32 cellular contexts compared by ENCODE assay signal in the genomic region with DNA sequence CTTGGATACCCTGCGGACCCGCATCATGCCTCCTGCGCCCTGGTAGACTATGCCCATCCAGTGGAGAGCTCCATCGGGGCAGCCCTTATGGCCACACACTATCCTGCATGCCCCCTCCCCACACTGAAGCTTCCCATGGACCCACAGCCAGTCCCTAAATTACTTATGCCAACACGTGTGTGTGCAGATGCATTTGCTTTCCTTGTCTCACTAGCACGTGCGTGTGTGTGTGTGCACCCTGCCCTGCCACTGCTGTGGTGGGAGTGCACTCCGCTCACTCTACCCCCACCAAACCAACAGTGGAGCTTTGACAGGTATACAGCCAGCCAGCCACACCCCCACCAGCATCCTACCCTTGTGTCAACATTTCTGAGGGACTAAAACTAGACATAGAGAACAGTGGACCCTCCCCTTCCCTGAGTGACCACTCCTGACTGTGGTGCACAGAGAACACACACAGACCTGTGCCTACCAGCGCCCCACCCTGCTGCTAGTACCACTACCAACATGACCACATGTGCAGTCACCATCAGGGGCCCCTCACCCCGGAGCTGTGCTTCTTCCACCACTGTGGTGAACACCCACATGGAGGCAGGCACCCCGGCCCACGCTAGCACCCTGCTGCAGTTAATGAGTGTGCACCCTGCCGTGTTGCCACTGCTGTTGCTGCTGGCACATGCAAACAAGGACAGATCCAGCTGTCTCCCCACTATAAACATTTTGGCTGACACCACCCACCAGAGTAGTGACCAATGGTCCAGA.
"Had no signal": no experiment of that assay in that cellular context is flagged by ENCODE, and none has a peak within 500 bp of the region (broad histone marks: within the 10 kb centered on the region; RNA-seq: fewer than 3 reads in every experiment).

No MANE protein-coding gene starts in this region.

- DNase-seq: activated CD4-positive, alpha-beta memory T cell treated with anti-CD3 and anti-CD28 coated beads for 36 hours; activated CD4-positive, alpha-beta T cell treated with anti-CD3 and anti-CD28 coated beads for 36 hours; activated CD4-positive, alpha-beta T cell treated with anti-CD3 and anti-CD28 coated beads, Interleukin-2, amount 10 ng/mL, durations not matched to agents 24 days and 14 days; activated CD4-positive, CD25-positive, alpha-beta regulatory T cell; activated CD4-positive, CD25-positive, alpha-beta regulatory T cell treated with anti-CD3 and anti-CD28 coated beads, Interleukin-2, amount 50 U/mL, for 72 hours; activated CD8-positive, alpha-beta memory T cell treated with anti-CD3 and anti-CD28 coated beads, Interleukin-2, amount 10 ng/mL, durations not matched to agents 7 days and 5 days; activated CD8-positive, alpha-beta memory T cell treated with anti-CD3 and anti-CD28 coated beads, Interleukin-2, amount 50 U/mL, for 4 hours; activated CD8-positive, alpha-beta T cell treated with anti-CD3 and anti-CD28 coated beads, Interleukin-2, amount 10 ng/mL, durations not matched to agents 7 days and 5 days; activated gamma-delta T cell; activated naive CD4-positive, alpha-beta T cell; activated naive CD4-positive, alpha-beta T cell treated with anti-CD3 and anti-CD28 coated beads, Interleukin-2, amount 10 ng/mL, durations not matched to agents 7 days and 5 days; activated naive CD8-positive, alpha-beta T cell treated with anti-CD3 and anti-CD28 coated beads, Interleukin-2, amount 10 ng/mL, durations not matched to agents 7 days and 5 days; activated T-cell treated with anti-CD3 and anti-CD28 coated beads, Interleukin-2, amount 50 U/mL, for 1 hour; activated T-cell treated with anti-CD3 and anti-CD28 coated beads, Interleukin-2, amount 50 U/mL, for 48 hours; amniotic stem cell; anterior cingulate cortex; brain microvascular endothelial cell; cortex of kidney; dermis blood vessel endothelial cell; effector CD4-positive, alpha-beta T cell; effector memory CD8-positive, alpha-beta T cell; erythroblast; foreskin keratinocyte; gastrocnemius medialis; glutamatergic neuron; T-helper 2 cell had no signal

- H3K9me3 ChIP-seq: gastrocnemius medialis had no signal

- FAIRE-seq: astrocyte, colon had no signal

- H3K27me3 Mint-ChIP-seq: activated CD4-positive, alpha-beta memory T cell treated with anti-CD3 and anti-CD28 coated beads for 36 hours; activated CD4-positive, alpha-beta T cell treated with anti-CD3 and anti-CD28 coated beads for 36 hours; activated CD4-positive, alpha-beta T cell treated with anti-CD3 and anti-CD28 coated beads, Interleukin-2, amount 10 ng/mL, durations not matched to agents 24 days and 14 days; activated CD8-positive, alpha-beta memory T cell treated with anti-CD3 and anti-CD28 coated beads, Interleukin-2, amount 10 ng/mL, durations not matched to agents 7 days and 5 days; activated naive CD4-positive, alpha-beta T cell treated with anti-CD3 and anti-CD28 coated beads, Interleukin-2, amount 10 ng/mL, durations not matched to agents 7 days and 5 days; activated naive CD8-positive, alpha-beta T cell treated with anti-CD3 and anti-CD28 coated beads, Interleukin-2, amount 10 ng/mL, durations not matched to agents 7 days and 5 days; central memory CD8-positive, alpha-beta T cell; effector memory CD8-positive, alpha-beta T cell had no signal

- H3K4me3 Mint-ChIP-seq: activated CD4-positive, alpha-beta memory T cell treated with anti-CD3 and anti-CD28 coated beads for 36 hours; activated CD4-positive, alpha-beta T cell treated with anti-CD3 and anti-CD28 coated beads for 36 hours; activated CD4-positive, alpha-beta T cell treated with anti-CD3 and anti-CD28 coated beads, Interleukin-2, amount 10 ng/mL, durations not matched to agents 24 days and 14 days; activated CD8-positive, alpha-beta memory T cell treated with anti-CD3 and anti-CD28 coated beads, Interleukin-2, amount 10 ng/mL, durations not matched to agents 7 days and 5 days; activated CD8-positive, alpha-beta T cell treated with anti-CD3 and anti-CD28 coated beads, Interleukin-2, amount 10 ng/mL, durations not matched to agents 7 days and 5 days; activated naive CD4-positive, alpha-beta T cell treated with anti-CD3 and anti-CD28 coated beads, Interleukin-2, amount 10 ng/mL, durations not matched to agents 7 days and 5 days; activated naive CD8-positive, alpha-beta T cell treated with anti-CD3 and anti-CD28 coated beads, Interleukin-2, amount 10 ng/mL, durations not matched to agents 7 days and 5 days; activated T-helper 1 cell treated with anti-CD3 and anti-CD28 coated beads, Interleukin-12 subunit alpha, Interleukin-12 subunit beta, Interleukin-2, Interleukin-4 antibody, amounts not matched to agents 30 ng/mL and 10 ng/mL and 1 ng/mL, durations not matched to agents 14 hours and 24 hours and 36 hours; central memory CD8-positive, alpha-beta T cell; effector memory CD8-positive, alpha-beta T cell had no signal

- H3K27ac ChIP-seq: brain microvascular endothelial cell, esophagus muscularis mucosa, foreskin keratinocyte, gastrocnemius medialis had no signal

- H3K36me3 Mint-ChIP-seq: activated CD4-positive, alpha-beta memory T cell treated with anti-CD3 and anti-CD28 coated beads for 36 hours; activated CD8-positive, alpha-beta memory T cell treated with anti-CD3 and anti-CD28 coated beads, Interleukin-2, amount 10 ng/mL, durations not matched to agents 7 days and 5 days; activated naive CD4-positive, alpha-beta T cell treated with anti-CD3 and anti-CD28 coated beads, Interleukin-2, amount 10 ng/mL, durations not matched to agents 7 days and 5 days; activated naive CD8-positive, alpha-beta T cell treated with anti-CD3 and anti-CD28 coated beads, Interleukin-2, amount 10 ng/mL, durations not matched to agents 7 days and 5 days had no signal

- H3K4me1 ChIP-seq: esophagus muscularis mucosa, foreskin keratinocyte, gastrocnemius medialis had no signal

- ATAC-seq: activated CD4-positive, alpha-beta T cell treated with anti-CD3 and anti-CD28 coated beads for 36 hours; activated CD8-positive, alpha-beta memory T cell treated with anti-CD3 and anti-CD28 coated beads, Interleukin-2, amount 10 ng/mL, durations not matched to agents 7 days and 5 days; activated CD8-positive, alpha-beta T cell treated with anti-CD3 and anti-CD28 coated beads, Interleukin-2, amount 10 ng/mL, durations not matched to agents 7 days and 5 days; activated naive CD4-positive, alpha-beta T cell treated with anti-CD3 and anti-CD28 coated beads, Interleukin-2, amount 50 U/mL, for 72 hours; effector memory CD8-positive, alpha-beta T cell; foreskin keratinocyte; gastrocnemius medialis had no signal

- H3K27ac Mint-ChIP-seq: activated CD4-positive, alpha-beta memory T cell treated with anti-CD3 and anti-CD28 coated beads for 36 hours; activated CD4-positive, alpha-beta T cell treated with anti-CD3 and anti-CD28 coated beads for 36 hours; activated CD4-positive, alpha-beta T cell treated with anti-CD3 and anti-CD28 coated beads, Interleukin-2, amount 10 ng/mL, durations not matched to agents 24 days and 14 days; activated CD8-positive, alpha-beta memory T cell treated with anti-CD3 and anti-CD28 coated beads, Interleukin-2, amount 10 ng/mL, durations not matched to agents 7 days and 5 days; activated CD8-positive, alpha-beta T cell treated with anti-CD3 and anti-CD28 coated beads, Interleukin-2, amount 10 ng/mL, durations not matched to agents 7 days and 5 days; activated naive CD4-positive, alpha-beta T cell treated with anti-CD3 and anti-CD28 coated beads, Interleukin-2, amount 10 ng/mL, durations not matched to agents 7 days and 5 days; activated naive CD4-positive, alpha-beta T cell treated with anti-CD3 and anti-CD28 coated beads, Interleukin-2, amount 50 U/mL, for 72 hours; activated naive CD8-positive, alpha-beta T cell treated with anti-CD3 and anti-CD28 coated beads, Interleukin-2, amount 10 ng/mL, durations not matched to agents 7 days and 5 days; activated T-helper 1 cell treated with anti-CD3 and anti-CD28 coated beads, Interleukin-12 subunit alpha, Interleukin-12 subunit beta, Interleukin-2, Interleukin-4 antibody, amounts not matched to agents 30 ng/mL and 10 ng/mL and 1 ng/mL, durations not matched to agents 14 hours and 24 hours and 36 hours; effector memory CD8-positive, alpha-beta T cell had no signal

- H3K4me1 Mint-ChIP-seq: activated CD4-positive, alpha-beta T cell treated with anti-CD3 and anti-CD28 coated beads for 36 hours; activated CD4-positive, alpha-beta T cell treated with anti-CD3 and anti-CD28 coated beads, Interleukin-2, amount 10 ng/mL, durations not matched to agents 24 days and 14 days; activated CD8-positive, alpha-beta memory T cell treated with anti-CD3 and anti-CD28 coated beads, Interleukin-2, amount 10 ng/mL, durations not matched to agents 7 days and 5 days; activated naive CD4-positive, alpha-beta T cell treated with anti-CD3 and anti-CD28 coated beads, Interleukin-2, amount 10 ng/mL, durations not matched to agents 7 days and 5 days; activated naive CD8-positive, alpha-beta T cell treated with anti-CD3 and anti-CD28 coated beads, Interleukin-2, amount 10 ng/mL, durations not matched to agents 7 days and 5 days; central memory CD8-positive, alpha-beta T cell had no signal

- H3K27me3 ChIP-seq: brain microvascular endothelial cell, esophagus muscularis mucosa, foreskin keratinocyte, gastrocnemius medialis had no signal

- H3K36me3 ChIP-seq: brain microvascular endothelial cell, esophagus muscularis mucosa, gastrocnemius medialis had no signal

- H3K4me3 ChIP-seq: esophagus muscularis mucosa, gastrocnemius medialis had no signal
